ENCODE assay signal across 24 cellular contexts in genomic region chr3:52007291-52007690, GRCh38.
"Had no signal": no experiment of that assay in that cellular context is flagged by ENCODE, and none has a peak within 500 bp of the region (broad histone marks: within the 10 kb centered on the region; RNA-seq: fewer than 3 reads in every experiment).

No MANE protein-coding gene starts in this region.

- H3K4me1 Mint-ChIP-seq: stimulated activated memory B cell treated with anti-CD40 and anti-IgM and Interleukin-4, amounts not matched to agents 10 μg/mL and 1 μg/mL and 100 μg/mL, for 72 hours had no signal

- DNase-seq: effector memory CD8-positive, alpha-beta T cell; glutamatergic neuron; islet precursor cell; mesenchymal stem cell; naive thymus-derived CD8-positive, alpha-beta T cell; occipital lobe; pancreas; spleen; stimulated activated CD4-positive, alpha-beta T cell treated with anti-CD3 and anti-CD28 coated beads, Interleukin-15, amount 100 ng/mL, for 24 hours; stimulated activated CD4-positive, alpha-beta T cell treated with anti-CD3 and anti-CD28 coated beads, Interleukin-1b, Interleukin-23, amount 100 ng/mL, for 48 hours; stimulated activated CD4-positive, alpha-beta T cell treated with anti-CD3 and anti-CD28 coated beads, Interleukin-4, amount 100 ng/mL, for 24 hours; tibial artery; upper lobe of left lung; uterus had no signal

- ATAC-seq: effector memory CD8-positive, alpha-beta T cell; gastroesophageal sphincter; left lung; naive thymus-derived CD8-positive, alpha-beta T cell; pancreas; sciatic nerve; stimulated activated memory B cell treated with anti-CD40 and anti-IgM and Interleukin-4, amounts not matched to agents 10 μg/mL and 1 μg/mL and 100 μg/mL, for 72 hours had no signal

- H3K9me3 Mint-ChIP-seq: effector memory CD8-positive, alpha-beta T cell; neural crest cell; stimulated activated memory B cell treated with anti-CD40 and anti-IgM and Interleukin-4, amounts not matched to agents 10 μg/mL and 1 μg/mL and 100 μg/mL, for 72 hours; stimulated activated naive CD8-positive, alpha-beta T cell treated with anti-CD3 and anti-CD28 coated beads, Interleukin-15, Interleukin-2, amounts not matched to agents 100 ng/mL and 50 ng/mL, for 24 hours had no signal

- H3K27me3 ChIP-seq: esophagus muscularis mucosa, gastroesophageal sphincter, left lung, pancreas, spleen, tibial artery, upper lobe of left lung, uterus had no signal

- H3K9me3 ChIP-seq: esophagus muscularis mucosa, gastroesophageal sphincter, left lung, pancreas, spleen, tibial artery, upper lobe of left lung, uterus had no signal

- H3K27ac ChIP-seq: epithelial cell of prostate, esophagus muscularis mucosa, gastroesophageal sphincter, left lung, pancreas, tibial artery, uterus had no signal

- H3K36me3 ChIP-seq: esophagus muscularis mucosa, gastroesophageal sphincter, left lung, pancreas, spleen, tibial artery, upper lobe of left lung, uterus had no signal

- H3K4me3 ChIP-seq: esophagus muscularis mucosa, gastroesophageal sphincter, left lung, lung, pancreas, spleen, tibial artery, upper lobe of left lung, uterus had no signal

- H3K27ac Mint-ChIP-seq: effector memory CD8-positive, alpha-beta T cell; naive thymus-derived CD8-positive, alpha-beta T cell; progenitor cell of endocrine pancreas; stimulated activated memory B cell treated with anti-CD40 and anti-IgM and Interleukin-4, amounts not matched to agents 10 μg/mL and 1 μg/mL and 100 μg/mL, for 72 hours; stimulated activated naive CD8-positive, alpha-beta T cell treated with anti-CD3 and anti-CD28 coated beads, Interleukin-15, Interleukin-2, amounts not matched to agents 100 ng/mL and 50 ng/mL, for 24 hours had no signal

- H3K27me3 Mint-ChIP-seq: effector memory CD8-positive, alpha-beta T cell; naive thymus-derived CD8-positive, alpha-beta T cell; stimulated activated memory B cell treated with anti-CD40 and anti-IgM and Interleukin-4, amounts not matched to agents 10 μg/mL and 1 μg/mL and 100 μg/mL, for 72 hours; stimulated activated naive CD8-positive, alpha-beta T cell treated with anti-CD3 and anti-CD28 coated beads, Interleukin-15, Interleukin-2, amounts not matched to agents 100 ng/mL and 50 ng/mL, for 24 hours had no signal

- H3K4me3 Mint-ChIP-seq: effector memory CD8-positive, alpha-beta T cell; naive thymus-derived CD8-positive, alpha-beta T cell; neural crest cell; stimulated activated memory B cell treated with anti-CD40 and anti-IgM and Interleukin-4, amounts not matched to agents 10 μg/mL and 1 μg/mL and 100 μg/mL, for 72 hours; stimulated activated naive CD8-positive, alpha-beta T cell treated with anti-CD3 and anti-CD28 coated beads, Interleukin-15, Interleukin-2, amounts not matched to agents 100 ng/mL and 50 ng/mL, for 24 hours had no signal

- H3K36me3 Mint-ChIP-seq: naive thymus-derived CD8-positive, alpha-beta T cell; stimulated activated memory B cell treated with anti-CD40 and anti-IgM and Interleukin-4, amounts not matched to agents 10 μg/mL and 1 μg/mL and 100 μg/mL, for 72 hours had no signal
